In the genomic region with DNA sequence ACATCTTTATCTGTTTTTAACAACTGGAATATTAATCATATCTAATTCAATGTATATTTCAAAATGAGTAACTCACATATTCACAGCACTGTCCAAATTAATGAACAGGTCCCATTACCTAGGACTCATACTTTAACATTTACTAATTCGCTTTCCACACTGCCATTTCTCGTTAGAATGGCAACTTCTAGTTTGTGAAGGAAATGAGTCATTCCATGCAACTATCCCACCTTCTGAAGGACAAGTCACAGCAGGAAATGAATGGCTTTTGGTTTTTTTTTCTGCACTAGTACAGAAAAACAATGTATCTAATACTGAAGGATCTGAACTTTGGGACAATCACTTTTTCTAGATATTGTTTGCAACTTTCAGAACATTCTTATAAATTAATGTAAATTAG, we compare ENCODE assay signal across 11 cellular contexts. TPM values are rescaled to one million over a fixed set of nuclear protein-coding genes. Genes with fewer than 3 reads are reported as not detected.
DNase-seq lines count a peak whose midpoint lies in the region; ATAC-seq and TF ChIP-seq lines count a peak whose summit lies in the region.
"Had no signal": no experiment of that assay in that cellular context is flagged by ENCODE, and none has a peak within 500 bp of the region (broad histone marks: within the 10 kb centered on the region; RNA-seq: fewer than 3 reads in every experiment).

No MANE protein-coding gene starts in this region.

- no peaks in the 10 kb centered on the region for H3K27me3 ChIP-seq in RWPE2 (ENCODE audit: insufficient read depth, poor library complexity, severe bottlenecking)
- H3K27me3 ChIP-seq in upper lobe of left lung, result no peaks in the 10 kb centered on the region

- H3K4me1 ChIP-seq in RWPE2 (ENCODE audit: insufficient read depth, poor library complexity, severe bottlenecking) (peaks cover 51% of the 10 kb centered on the region), upper lobe of left lung (peaks cover 0 to 7% (median 0%) of the 10 kb centered on the region in 4 donors)

- TF ChIP-seq POLR2A in upper lobe of left lung (IDR thresholded peaks at IDR 0.05), result no peak

- DNase-seq in EH (ENCODE audit: low read depth) (peak; percentile 20), HFF-Myc (ENCODE audit: extremely low read depth, low read depth) (peak; percentile 15), RWPE2 (ENCODE audit: low spot score) (no peak), iris pigment epithelial cell (ENCODE audit: low read depth) (peak; percentile 52), upper lobe of left lung (no peak), UCSD-AML1 (lab: John Stamatoyannopoulos, UW; ENCODE audit: unreplicated experiment) (no peak), NCI-H446 (lab: John Stamatoyannopoulos, UW) (no peak), HK-2 (ENCODE audit: unreplicated experiment) (no peak)
- DNase-seq: activated CD8-positive, alpha-beta memory T cell treated with anti-CD3 and anti-CD28 coated beads for 24 hours had no signal

- TF ChIP-seq EP300 in upper lobe of left lung (IDR thresholded peaks at IDR 0.05), result no peak

- H3K36me3 ChIP-seq in RWPE2 (ENCODE audit: low read depth) (0 out of 2 replicates have a peak, but pooled peaks cover 4% of the 10 kb centered on the region), upper lobe of left lung (no peaks in the 10 kb centered on the region)

- ATAC-seq in RWPE2 (ENCODE audit: low read depth) (peak; percentile 87), upper lobe of left lung (ENCODE audit: low FRiP score in 2 of 2) (no peak)

- peak overlapping the region; percentile 100 for H3K27ac ChIP-seq in RWPE2 (ENCODE audit: poor library complexity, severe bottlenecking)
- no peak overlapping the region for H3K27ac ChIP-seq in upper lobe of left lung

- H3K4me3 ChIP-seq in HFF-Myc (replicated peaks; ENCODE audit: low read depth, low read length), result no peak overlapping the region
- H3K4me3 ChIP-seq in RWPE2 (ENCODE audit: severe bottlenecking), result no peak overlapping the region
- H3K4me3 ChIP-seq in upper lobe of left lung, result no peak overlapping the region

- WGBS in upper lobe of left lung, 2 donors, result 50 to 56% methylated on average over 2 of the region's 2 CpGs

- no peaks in the 10 kb centered on the region for H3K9me3 ChIP-seq in RWPE2 (ENCODE audit: severe bottlenecking)
- H3K9me3 ChIP-seq in upper lobe of left lung, result no peaks in the 10 kb centered on the region

- TF ChIP-seq CTCF in HFF-Myc (IDR thresholded peaks at IDR 0.05; ENCODE audit: low read depth, low read length, missing control alignments) (no peak), RWPE2 (IDR thresholded peaks at IDR 0.05; ENCODE audit: poor library complexity, severe bottlenecking) (no peak), upper lobe of left lung (IDR thresholded peaks at IDR 0.05) (no peak)

RNA-seq across cellular contexts. Expression of gene IFNK, which starts 24.6 kb away (rescaled TPM):
- total RNA-seq in upper lobe of left lung, result not detected
- total RNA-seq: G401, subcutaneous adipose tissue had no signal

RNA-seq across cellular contexts. Expression of gene MOB3B, which starts 30.1 kb away (rescaled TPM):
- total RNA-seq in upper lobe of left lung, result 10 to 100 TPM in 3 of 6 donors, 1 to 10 TPM in 3; 4.2 to 20.7 (median 8.3) TPM
- total RNA-seq: G401 had no signal

Comparison
In these comparisons a context has a peak if more than half of its experiments do, and no peak if none do; other contexts are left out.
1. DNase-seq: peak in EH (single experiment), HFF-Myc (single experiment) and iris pigment epithelial cell (single experiment); none in RWPE2 (single experiment), upper lobe of left lung (0 of 2), UCSD-AML1 (single experiment), NCI-H446 (0 of 2) and HK-2 (single experiment).